ENCODE assay signal across 11 cellular contexts in the genomic region with DNA sequence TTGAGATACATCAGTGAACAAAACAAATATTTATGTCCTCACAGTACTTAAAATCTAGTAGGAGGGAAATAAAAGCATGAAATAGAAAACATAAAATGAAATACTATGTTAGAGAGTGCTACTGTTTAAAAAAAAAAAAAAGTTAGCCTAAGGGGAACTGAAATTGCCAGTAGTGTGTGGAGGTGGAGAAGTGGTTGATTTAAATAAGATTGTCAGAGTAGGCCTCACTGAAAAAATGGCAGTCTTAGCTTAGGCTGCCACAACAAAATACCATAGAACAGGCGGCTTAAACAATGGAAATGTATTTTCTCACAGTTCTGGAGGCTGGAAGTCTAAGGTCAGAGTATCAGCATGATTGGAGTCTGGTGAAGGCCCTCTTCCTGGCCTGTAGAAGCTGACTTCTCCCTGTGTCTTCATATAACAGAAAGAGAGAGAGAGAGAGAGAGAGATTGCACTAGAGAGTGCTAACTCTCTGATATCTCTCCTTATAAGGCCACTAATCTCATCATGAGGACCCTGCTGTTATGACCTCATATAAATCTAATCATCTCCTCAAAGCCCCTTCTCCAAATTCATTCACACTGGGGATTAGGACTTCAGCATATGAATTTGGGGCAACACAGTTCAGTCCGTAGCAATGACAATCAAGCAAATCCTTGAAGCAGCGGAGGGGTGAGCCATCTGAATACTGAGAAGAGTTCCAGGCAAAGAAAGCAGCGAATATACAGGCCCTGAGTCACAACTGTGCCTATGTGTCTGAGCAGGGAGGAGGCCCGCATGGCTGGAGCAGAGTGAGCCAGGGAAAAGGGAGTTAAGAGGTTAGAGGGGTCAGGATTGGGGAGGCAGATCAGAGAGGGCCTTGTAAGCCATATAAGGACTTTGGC. TPM values are rescaled to one million over a fixed set of nuclear protein-coding genes. Genes with fewer than 3 reads are reported as not detected.
DNase-seq lines count a peak whose midpoint lies in the region; ATAC-seq and TF ChIP-seq lines count a peak whose summit lies in the region.
"Had no signal": no experiment of that assay in that cellular context is flagged by ENCODE, and none has a peak within 500 bp of the region (broad histone marks: within the 10 kb centered on the region; RNA-seq: fewer than 3 reads in every experiment).

No MANE protein-coding gene starts in this region.

- H3K9me3 Mint-ChIP-seq in activated B cell treated with CpG ODN at 0.5 μM for 24 hours (no peaks in the 10 kb centered on the region), endodermal cell (no peaks in the 10 kb centered on the region)
- H3K9me3 Mint-ChIP-seq in activated CD4-positive, alpha-beta memory T cell treated with anti-CD3 and anti-CD28 coated beads, Interleukin-2, amount 10 ng/mL, durations not matched to agents 7 days and 5 days: no peaks in the 10 kb centered on the region
- H3K9me3 Mint-ChIP-seq: nephron had no signal

- H3K9ac ChIP-seq in endodermal cell (ENCODE audit: extremely low read depth, low read length, poor library complexity, severe bottlenecking): no peak overlapping the region
- H3K9ac ChIP-seq: BLaER1 had no signal

- POLR2A ChIA-PET in activated B cell treated with CpG ODN at 0.5 μM for 24 hours (lab: Charles Lee): interaction anchor here (0.6 to 2.2 kb wide), 12 partner anchors 10 to 520 kb away, joined by 3 to 20 read pairs (median 6); a partner anchor contains a TSS
- POLR2A ChIA-PET in activated CD4-positive, alpha-beta memory T cell treated with anti-CD3 and anti-CD28 coated beads, Interleukin-2, amount 10 ng/mL, durations not matched to agents 7 days and 5 days (lab: Charles Lee): no interaction called here

- H3K4me1 ChIP-seq in endodermal cell (ENCODE audit: control insufficient read depth, insufficient read depth, low read length): no peaks in the 10 kb centered on the region

- CTCF ChIA-PET in activated B cell treated with CpG ODN at 0.5 μM for 24 hours (lab: Charles Lee): interaction anchor here (0.7 to 0.8 kb wide), 2 partner anchors 10 to 24 kb away, joined by 3 to 5 read pairs; a partner anchor contains a TSS
- CTCF ChIA-PET in activated CD4-positive, alpha-beta memory T cell treated with anti-CD3 and anti-CD28 coated beads, Interleukin-2, amount 10 ng/mL, durations not matched to agents 7 days and 5 days (lab: Charles Lee): no interaction called here

- no peaks in the 10 kb centered on the region for H3K36me3 Mint-ChIP-seq in activated B cell treated with CpG ODN at 0.5 μM for 24 hours (ENCODE audit: low read depth)
- H3K36me3 Mint-ChIP-seq in activated CD4-positive, alpha-beta memory T cell treated with anti-CD3 and anti-CD28 coated beads, Interleukin-2, amount 10 ng/mL, durations not matched to agents 7 days and 5 days (ENCODE audit: low read depth): no peaks in the 10 kb centered on the region
- no peaks in the 10 kb centered on the region for H3K36me3 Mint-ChIP-seq in endodermal cell (ENCODE audit: low read depth)

- DNase-seq in CD1c-positive myeloid dendritic cell (ENCODE audit: extremely low spot score) (peak; percentile 38), activated B cell treated with CpG ODN at 0.5 μM for 24 hours (no peak), endodermal cell (no peak), DMS 273 treated with DMSO at 0.1 percent for 48 hours (lab: John Stamatoyannopoulos, UW) (no peak), HPDE6-E6E7 (ENCODE audit: extremely low spot score) (no peak)
- no peak for DNase-seq in activated CD4-positive, alpha-beta memory T cell treated with anti-CD3 and anti-CD28 coated beads, Interleukin-2, amount 10 ng/mL, durations not matched to agents 7 days and 5 days
- DNase-seq: effector memory CD4-positive, alpha-beta T cell had no signal

- no peaks in the 10 kb centered on the region for H3K9me3 ChIP-seq in endodermal cell (ENCODE audit: control insufficient read depth, low read length)
- H3K9me3 ChIP-seq: BLaER1 had no signal

- H3K4me3 ChIP-seq in endodermal cell (ENCODE audit: low read length): no peak overlapping the region
- H3K4me3 ChIP-seq: BLaER1 had no signal

- no peak overlapping the region for H3K27ac ChIP-seq in endodermal cell (ENCODE audit: low read depth, low read length)
- H3K27ac ChIP-seq: BLaER1 had no signal

- no peaks in the 10 kb centered on the region for H3K36me3 ChIP-seq in endodermal cell (ENCODE audit: control insufficient read depth, insufficient read depth, low read length)
- H3K36me3 ChIP-seq: BLaER1 had no signal

- intact Hi-C loops in activated B cell treated with CpG ODN at 0.5 μM for 24 hours (cut with micrococcal nuclease): loop anchor here (1.0 to 2.0 kb wide), 3 partner anchors 10 to 63 kb away; a partner anchor contains a TSS

- TF ChIP-seq CTCF in activated B cell treated with CpG ODN at 0.5 μM for 24 hours (IDR thresholded peaks at IDR 0.05) (no peak), endodermal cell (conservative IDR thresholded peaks at IDR 0.05) (no peak)

- 70 to 89% methylated on average over 4 to 5 of the region's 5 CpGs for WGBS in endodermal cell (ENCODE audit: insufficient coverage in 1 of 2, insufficient read length in 1 of 2), 2 experiments

- H3K27me3 Mint-ChIP-seq in activated B cell treated with CpG ODN at 0.5 μM for 24 hours (no peaks in the 10 kb centered on the region), endodermal cell (ENCODE audit: insufficient read depth) (no peaks in the 10 kb centered on the region)
- H3K27me3 Mint-ChIP-seq in activated CD4-positive, alpha-beta memory T cell treated with anti-CD3 and anti-CD28 coated beads, Interleukin-2, amount 10 ng/mL, durations not matched to agents 7 days and 5 days: peaks cover 18% of the 10 kb centered on the region

- no peaks in the 10 kb centered on the region for H3K27me3 ChIP-seq in endodermal cell (ENCODE audit: control insufficient read depth, insufficient read depth, low read length, poor library complexity, severe bottlenecking)
- H3K27me3 ChIP-seq: BLaER1 had no signal

- H3K27ac Mint-ChIP-seq in activated B cell treated with CpG ODN at 0.5 μM for 24 hours (peak overlapping the region; percentile 97), endodermal cell (no peak overlapping the region)
- H3K27ac Mint-ChIP-seq in activated CD4-positive, alpha-beta memory T cell treated with anti-CD3 and anti-CD28 coated beads, Interleukin-2, amount 10 ng/mL, durations not matched to agents 7 days and 5 days: no peak overlapping the region

- H3K4me1 Mint-ChIP-seq in activated B cell treated with CpG ODN at 0.5 μM for 24 hours: peaks cover 38% of the 10 kb centered on the region
- H3K4me1 Mint-ChIP-seq in activated CD4-positive, alpha-beta memory T cell treated with anti-CD3 and anti-CD28 coated beads, Interleukin-2, amount 10 ng/mL, durations not matched to agents 7 days and 5 days: no peaks in the 10 kb centered on the region
- H3K4me1 Mint-ChIP-seq in endodermal cell: no peaks in the 10 kb centered on the region

- H3K4me3 Mint-ChIP-seq in activated B cell treated with CpG ODN at 0.5 μM for 24 hours (peak overlapping the region; percentile 44), endodermal cell (no peak overlapping the region)
- H3K4me3 Mint-ChIP-seq in activated CD4-positive, alpha-beta memory T cell treated with anti-CD3 and anti-CD28 coated beads, Interleukin-2, amount 10 ng/mL, durations not matched to agents 7 days and 5 days: no peak overlapping the region
- H3K4me3 Mint-ChIP-seq: nephron had no signal

- ATAC-seq in GM19467 (IDR thresholded peaks at IDR 0.05; ENCODE audit: unreplicated experiment): peak; percentile 71
- peak; percentile 88 for ATAC-seq in HG03108 (IDR thresholded peaks at IDR 0.05; ENCODE audit: unreplicated experiment)
- ATAC-seq in activated B cell treated with CpG ODN at 0.5 μM for 24 hours (ENCODE audit: low read depth): peak; percentile 93

RNA-seq across cellular contexts. Expression of a gene that starts 23.6 kb away (rescaled TPM):
- 4.2 and 5.7 TPM in 2 replicates for total RNA-seq in activated B cell treated with CpG ODN at 0.5 μM for 24 hours
- total RNA-seq in activated CD4-positive, alpha-beta memory T cell treated with anti-CD3 and anti-CD28 coated beads, Interleukin-2, amount 10 ng/mL, durations not matched to agents 7 days and 5 days: 1 to 10 TPM; 5.6 to 6.0 TPM
- 10 to 100 TPM in 1 of 2 donors, 1 to 10 TPM in 1; 5.6 to 11.3 TPM for total RNA-seq in endodermal cell
- 3.5 TPM for polyA plus RNA-seq in endodermal cell (2013, experiment 1 of 2)
- polyA plus RNA-seq in endodermal cell (2013, experiment 2 of 2): 4.3 TPM

RNA-seq across cellular contexts. Expression of a gene that starts 23.6 kb away (rescaled TPM):
- 0.29 and 0.40 TPM in 2 replicates for total RNA-seq in activated B cell treated with CpG ODN at 0.5 μM for 24 hours
- not detected for total RNA-seq in activated CD4-positive, alpha-beta memory T cell treated with anti-CD3 and anti-CD28 coated beads, Interleukin-2, amount 10 ng/mL, durations not matched to agents 7 days and 5 days
- total RNA-seq in endodermal cell: not detected
- not detected for polyA plus RNA-seq in endodermal cell (2013, experiment 1 of 2)
- not detected for polyA plus RNA-seq in endodermal cell (2013, experiment 2 of 2)

RNA-seq across cellular contexts. Expression of a gene that starts 33.4 kb away (rescaled TPM):
- total RNA-seq in activated B cell treated with CpG ODN at 0.5 μM for 24 hours (not detected in 2 replicates), endodermal cell (not detected)
- not detected for total RNA-seq in activated CD4-positive, alpha-beta memory T cell treated with anti-CD3 and anti-CD28 coated beads, Interleukin-2, amount 10 ng/mL, durations not matched to agents 7 days and 5 days
- polyA plus RNA-seq in endodermal cell (2013, experiment 1 of 2): not detected
- not detected for polyA plus RNA-seq in endodermal cell (2013, experiment 2 of 2)
